ENCODE assay signal across 14 cellular contexts in the genomic region with DNA sequence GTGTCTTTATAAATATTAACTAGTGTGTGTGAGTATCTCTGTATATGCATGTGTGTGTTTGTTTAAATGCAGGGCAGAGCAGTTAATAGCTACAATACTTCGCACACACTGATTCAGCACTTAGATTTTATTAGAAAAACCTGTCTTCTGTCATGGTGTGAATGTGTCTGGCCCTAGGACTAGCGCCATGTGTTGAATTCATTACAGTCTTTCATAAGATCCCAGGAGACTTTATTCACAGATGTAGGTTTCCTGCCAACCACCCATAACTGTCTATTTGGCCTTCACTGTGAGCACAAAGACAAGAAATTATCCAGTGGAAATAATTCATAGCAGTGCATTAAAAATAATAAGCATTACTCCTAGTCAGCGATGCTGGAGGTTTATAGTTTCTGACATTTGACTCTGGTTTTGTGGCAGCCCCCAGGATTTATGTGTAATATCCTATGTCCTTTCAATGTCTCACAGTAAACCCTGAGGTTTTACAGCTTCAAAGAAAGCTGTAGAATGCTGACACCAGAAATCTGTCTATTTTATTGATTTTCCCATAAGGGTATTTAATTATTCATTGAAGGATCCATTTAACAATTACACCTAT.
DNase-seq lines count a peak whose midpoint lies in the region; ATAC-seq, FAIRE-seq and TF ChIP-seq lines count a peak whose summit lies in the region.
"Had no signal": no experiment of that assay in that cellular context is flagged by ENCODE, and none has a peak within 500 bp of the region (broad histone marks: within the 10 kb centered on the region; RNA-seq: fewer than 3 reads in every experiment).

No MANE protein-coding gene starts in this region.

- H3K36me3 ChIP-seq in neuronal stem cell (replicated peaks in 1 of 2; ENCODE audit: control insufficient read depth in 2 of 2, insufficient read depth in 2 of 2, low read length in 2 of 2), result no peaks in the 10 kb centered on the region
- H3K36me3 ChIP-seq: esophagus squamous epithelium had no signal

- H3K79me1 ChIP-seq in neuronal stem cell (ENCODE audit: low read depth, low read length), result no peaks in the 10 kb centered on the region

- H3K27me3 Mint-ChIP-seq in brain (no peaks in the 10 kb centered on the region), T-helper 17 cell (no peaks in the 10 kb centered on the region)
- no peaks in the 10 kb centered on the region for H3K27me3 Mint-ChIP-seq in CD4-positive, alpha-beta T cell
- H3K27me3 Mint-ChIP-seq: activated T-helper 17 cell treated with anti-CD3 and anti-CD28 coated beads, Interleukin-2, amount 50 U/mL, for 72 hours had no signal

- H3K9me3 ChIP-seq in neuronal stem cell (replicated peaks in 1 of 2; ENCODE audit: control insufficient read depth in 2 of 2, insufficient read depth in 1 of 2, low read depth in 1 of 2, low read length in 2 of 2) (no peaks in the 10 kb centered on the region), T-helper 17 cell (ENCODE audit: control insufficient read depth, low read length, poor library complexity, severe bottlenecking) (no peaks in the 10 kb centered on the region)
- no peaks in the 10 kb centered on the region for H3K9me3 ChIP-seq in CD4-positive, alpha-beta T cell (ENCODE audit: control insufficient read depth, low read length)
- H3K9me3 ChIP-seq: esophagus squamous epithelium had no signal

- no peak overlapping the region for H2BK15ac ChIP-seq in neuronal stem cell (ENCODE audit: low read length)

- H3K14ac ChIP-seq in neuronal stem cell (ENCODE audit: low read length), result no peak overlapping the region

- no peak for TF ChIP-seq POLR2A in GM12891 (IDR thresholded peaks at IDR 0.05; ENCODE audit: low read depth, low read length)

- no peak overlapping the region for H2BK5ac ChIP-seq in neuronal stem cell (ENCODE audit: low read length)

- H2AFZ ChIP-seq in neuronal stem cell (ENCODE audit: low read length), result peak overlapping the region; percentile 6

- TF ChIP-seq CTCF in brain (conservative IDR thresholded peaks at IDR 0.05), result no peak
- TF ChIP-seq CTCF in CD4-positive, alpha-beta T cell (IDR thresholded peaks at IDR 0.05), result no peak

- H3K9me3 Mint-ChIP-seq in brain, result no peaks in the 10 kb centered on the region
- peaks cover 2% of the 10 kb centered on the region for H3K9me3 Mint-ChIP-seq in CD4-positive, alpha-beta T cell
- H3K9me3 Mint-ChIP-seq: activated T-helper 17 cell treated with anti-CD3 and anti-CD28 coated beads, Interleukin-2, amount 50 U/mL, for 72 hours had no signal

- H3K4me3 Mint-ChIP-seq in brain (peak overlapping the region; percentile 10 to 61 (median 47)), T-helper 17 cell (no peak overlapping the region)
- no peak overlapping the region for H3K4me3 Mint-ChIP-seq in CD4-positive, alpha-beta T cell
- H3K4me3 Mint-ChIP-seq: activated T-helper 17 cell treated with anti-CD3 and anti-CD28 coated beads, Interleukin-2, amount 50 U/mL, for 72 hours had no signal

- H3K4me3 ChIP-seq in neuronal stem cell (ENCODE audit: low read length in 2 of 2), result no peak overlapping the region
- H3K4me3 ChIP-seq: esophagus squamous epithelium had no signal

- H3K4me1 Mint-ChIP-seq in brain (peaks cover 12% of the 10 kb centered on the region), T-helper 17 cell (no peaks in the 10 kb centered on the region)
- no peaks in the 10 kb centered on the region for H3K4me1 Mint-ChIP-seq in CD4-positive, alpha-beta T cell (ENCODE audit: low read depth)
- H3K4me1 Mint-ChIP-seq: activated T-helper 17 cell treated with anti-CD3 and anti-CD28 coated beads, Interleukin-2, amount 50 U/mL, for 72 hours had no signal

- H3K4ac ChIP-seq in neuronal stem cell (ENCODE audit: low read length), result no peak overlapping the region

- H3K9ac ChIP-seq in neuronal stem cell (ENCODE audit: low read depth, low read length, poor library complexity), result no peak overlapping the region

- no peak overlapping the region for H2BK120ac ChIP-seq in neuronal stem cell (ENCODE audit: low read depth, low read length)

- no peak for ATAC-seq in CD4-positive, alpha-beta T cell (ENCODE audit: poor library complexity)
- no peak for ATAC-seq in T-helper 17 cell
- ATAC-seq in GM18858 (IDR thresholded peaks at IDR 0.05; ENCODE audit: unreplicated experiment), result no peak
- ATAC-seq: activated T-helper 17 cell treated with anti-CD3 and anti-CD28 coated beads, Interleukin-2, amount 50 U/mL, for 72 hours had no signal

- CTCF ChIA-PET in CD4-positive, alpha-beta T cell (lab: Charles Lee), result no interaction called here

- no CpG with 5 or more reads among the region's 3 CpGs for WGBS in neuronal stem cell (ENCODE audit: extremely low coverage in 2 of 2, insufficient read length in 2 of 2, insufficient replicate concordance in 1 of 2), 2 donors

- H3K27ac Mint-ChIP-seq in brain (peak overlapping the region; percentile 12 to 83 (median 57)), T-helper 17 cell (no peak overlapping the region)
- H3K27ac Mint-ChIP-seq in CD4-positive, alpha-beta T cell, result no peak overlapping the region
- H3K27ac Mint-ChIP-seq: activated T-helper 17 cell treated with anti-CD3 and anti-CD28 coated beads, Interleukin-2, amount 50 U/mL, for 72 hours had no signal

- no peak overlapping the region for H3K27ac ChIP-seq in neuronal stem cell (replicated peaks; ENCODE audit: low read length)
- no peak overlapping the region for H3K27ac ChIP-seq in CD4-positive, alpha-beta T cell (ENCODE audit: low read depth, low read length)
- H3K27ac ChIP-seq: esophagus squamous epithelium had no signal

- intact Hi-C loops in CD4-positive, alpha-beta T cell (cut with DNase I, micrococcal nuclease), result no loop called here

- no peak overlapping the region for H3K18ac ChIP-seq in neuronal stem cell (ENCODE audit: low read length)

- DNase-seq in GM12891 (ENCODE audit: insufficient read length, low spot score) (no peak), NCI-H2081 treated with DMSO at 0.1 percent for 48 hours (lab: John Stamatoyannopoulos, UW) (peak; percentile 85), neuronal stem cell (ENCODE audit: low spot score) (no peak), T-helper 17 cell (no peak)
- no peak for DNase-seq in CD4-positive, alpha-beta T cell
- DNase-seq in stimulated activated CD4-positive, alpha-beta T cell treated with anti-CD3 and anti-CD28 coated beads, Interleukin-4, amount 100 ng/mL, for 4 hours, result no peak
- DNase-seq: activated CD4-positive, alpha-beta T cell treated with anti-CD3 and anti-CD28 coated beads for 4 hours; esophagus squamous epithelium; MV-4-11 had no signal

- no peak overlapping the region for H4K91ac ChIP-seq in neuronal stem cell (ENCODE audit: low read depth, low read length, poor library complexity)

- H2AK5ac ChIP-seq in neuronal stem cell (ENCODE audit: low read depth, low read length), result no peak overlapping the region

- H3K36me3 Mint-ChIP-seq in brain (no peaks in the 10 kb centered on the region), T-helper 17 cell (ENCODE audit: low read depth) (no peaks in the 10 kb centered on the region)
- H3K36me3 Mint-ChIP-seq in CD4-positive, alpha-beta T cell (ENCODE audit: low read depth), result no peaks in the 10 kb centered on the region

- no peak overlapping the region for H4K8ac ChIP-seq in neuronal stem cell (ENCODE audit: low read depth, low read length)

- peaks cover 0 to 2% of the 10 kb centered on the region in 2 donors for H3K4me1 ChIP-seq in neuronal stem cell (ENCODE audit: control insufficient read depth in 2 of 2, insufficient read depth in 1 of 2, low read depth in 1 of 2, low read length in 2 of 2)
- H3K4me1 ChIP-seq: esophagus squamous epithelium had no signal

- H2BK12ac ChIP-seq in neuronal stem cell (ENCODE audit: low read length), result no peak overlapping the region

- peak; percentile 62 for FAIRE-seq in GM12891 (lab: Jason Lieb, UNC)
- FAIRE-seq: colon, islet of Langerhans had no signal

- H3K4me2 ChIP-seq in neuronal stem cell (ENCODE audit: insufficient read depth, low read length, poor library complexity, severe bottlenecking), result no peak overlapping the region

- no peaks in the 10 kb centered on the region for H3K27me3 ChIP-seq in neuronal stem cell (ENCODE audit: control insufficient read depth in 3 of 3, insufficient read depth in 3 of 3, low read depth in 1 of 3, low read length in 3 of 3)
- no peaks in the 10 kb centered on the region for H3K27me3 ChIP-seq in CD4-positive, alpha-beta T cell (ENCODE audit: control insufficient read depth, insufficient read depth, low read length)
- H3K27me3 ChIP-seq: esophagus squamous epithelium had no signal

- POLR2A ChIA-PET in CD4-positive, alpha-beta T cell (lab: Charles Lee), result no interaction called here

- no peak overlapping the region for H3K23ac ChIP-seq in neuronal stem cell (ENCODE audit: low read depth, low read length, poor library complexity)

TF ChIP-seq in GM12891, 5 proteins besides CTCF, POLR2A, EP300 and RAD21:
- TF ChIP-seq TAF1 (IDR thresholded peaks at IDR 0.05; ENCODE audit: low read depth, low read length) (no peak), POLR2AphosphoS5 (IDR thresholded peaks at IDR 0.05; ENCODE audit: low read depth, low read length) (no peak), SPI1 (IDR thresholded peaks at IDR 0.05; ENCODE audit: low read depth, low read length) (no peak), PAX5 (IDR thresholded peaks at IDR 0.05; ENCODE audit: insufficient read depth, low read length, severe bottlenecking) (no peak), POU2F2 (IDR thresholded peaks at IDR 0.05; ENCODE audit: low read depth, low read length) (no peak)
TF ChIP-seq in GM12891: peak in this region for 0.

Comparison
In these comparisons a context has a peak if more than half of its experiments do, and no peak if none do; other contexts are left out.
1. H3K27ac Mint-ChIP-seq: peak in brain (5 of 5); none in CD4-positive, alpha-beta T cell (single experiment) and T-helper 17 cell (single experiment).
2. H3K4me3 Mint-ChIP-seq: peak in brain (5 of 5); none in CD4-positive, alpha-beta T cell (single experiment) and T-helper 17 cell (single experiment).